22 cellular contexts compared by ENCODE assay signal in the genomic region with DNA sequence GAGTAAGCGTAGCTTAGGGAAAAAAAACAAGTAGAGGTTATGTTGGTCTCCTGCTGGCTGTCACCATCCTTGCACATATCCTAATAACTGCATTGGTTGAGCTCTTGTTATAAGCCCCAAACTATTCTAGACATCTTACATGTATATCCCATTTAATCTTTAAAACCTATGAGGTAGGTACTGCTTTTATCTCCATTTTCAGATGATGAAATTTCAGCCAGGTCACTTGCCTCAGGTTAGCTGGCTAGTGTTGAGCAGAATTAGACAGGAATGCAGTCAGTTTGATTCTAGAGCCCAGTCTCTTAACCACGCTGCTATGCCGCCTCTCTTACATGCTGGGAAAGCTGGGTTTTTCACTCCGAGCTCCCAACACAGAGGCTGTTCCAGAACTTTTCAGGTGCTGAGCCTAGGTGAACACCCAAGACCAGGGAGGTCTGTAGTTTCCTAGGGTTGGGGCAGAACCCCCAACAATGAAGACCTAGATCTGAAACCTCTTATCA.
DNase-seq lines count a peak whose midpoint lies in the region; ATAC-seq and TF ChIP-seq lines count a peak whose summit lies in the region.
"Had no signal": no experiment of that assay in that cellular context is flagged by ENCODE, and none has a peak within 500 bp of the region (broad histone marks: within the 10 kb centered on the region; RNA-seq: fewer than 3 reads in every experiment).

No MANE protein-coding gene starts in this region.

- H3K9me3 ChIP-seq in T-helper 17 cell (ENCODE audit: control insufficient read depth, low read length, poor library complexity, severe bottlenecking), result no peaks in the 10 kb centered on the region
- no peaks in the 10 kb centered on the region for H3K9me3 ChIP-seq in smooth muscle cell (replicated peaks; ENCODE audit: low read depth)
- H3K9me3 ChIP-seq: A549; BE2C; BLaER1 treated with 17β-estradiol and CSF1 and Interleukin-3, amounts not matched to agents 10 nM and 100 nM had no signal

- H3K4me3 Mint-ChIP-seq in T-helper 17 cell (no peak overlapping the region), endothelial cell (ENCODE audit: unreplicated experiment) (no peak overlapping the region)
- H3K4me3 Mint-ChIP-seq in natural killer cell treated with Interleukin-12 subunit alpha and Interleukin-12 subunit beta and Interleukin-15 and Interleukin-18, amount 100 ng/mL, for 72 hours, result no peak overlapping the region
- H3K4me3 Mint-ChIP-seq: CD14-positive monocyte; CD4-positive, alpha-beta T cell; CD8-positive, alpha-beta memory T cell; GM23338; H9 had no signal

- no peaks in the 10 kb centered on the region for H3K27me3 ChIP-seq in smooth muscle cell (ENCODE audit: low read depth)
- H3K27me3 ChIP-seq: BE2C; BLaER1 treated with 17β-estradiol and CSF1 and Interleukin-3, amounts not matched to agents 10 nM and 100 nM had no signal

- no peaks in the 10 kb centered on the region for H3K79me2 ChIP-seq in smooth muscle cell (ENCODE audit: low read depth)

- no peaks in the 10 kb centered on the region for H4K20me1 ChIP-seq in smooth muscle cell (ENCODE audit: low read depth)

- TF ChIP-seq CTCF in endothelial cell (IDR thresholded peaks at IDR 0.05; ENCODE audit: unreplicated experiment) (no peak), smooth muscle cell (IDR thresholded peaks at IDR 0.05; ENCODE audit: borderline replicate concordance, insufficient read depth, poor library complexity, severe bottlenecking) (no peak)

- no peak overlapping the region for H3K4me2 ChIP-seq in smooth muscle cell
- H3K4me2 ChIP-seq: A549; BLaER1 treated with 17β-estradiol and CSF1 and Interleukin-3, amounts not matched to agents 10 nM and 100 nM; GM23338 had no signal

- ATAC-seq in T-helper 17 cell (no peak), GM21737 (IDR thresholded peaks at IDR 0.05; ENCODE audit: unreplicated experiment) (no peak)
- ATAC-seq in natural killer cell treated with Interleukin-12 subunit alpha and Interleukin-12 subunit beta and Interleukin-15 and Interleukin-18, amount 100 ng/mL, for 72 hours, result no peak
- ATAC-seq: A549, GM23338, HCT116 had no signal

- no peaks in the 10 kb centered on the region for H3K36me3 ChIP-seq in smooth muscle cell (ENCODE audit: low read depth)
- H3K36me3 ChIP-seq: BE2C had no signal

- DNase-seq in T-helper 17 cell (no peak), endothelial cell (ENCODE audit: low spot score) (no peak), smooth muscle cell (lab: John Stamatoyannopoulos, UW; ENCODE audit: unreplicated experiment) (no peak), GM19240 (ENCODE audit: insufficient read length, low spot score) (no peak), NCI-H2196 (lab: John Stamatoyannopoulos, UW; ENCODE audit: unreplicated experiment) (no peak)
- no peak for DNase-seq in natural killer cell treated with Interleukin-12 subunit alpha and Interleukin-12 subunit beta and Interleukin-15 and Interleukin-18, amount 100 ng/mL, for 72 hours (ENCODE audit: low spot score)
- DNase-seq: 8988T; ACHN; AML-193; BE2C; CD4-positive, alpha-beta T cell; CD8-positive, alpha-beta memory T cell; DMS 273 treated with DMSO at 0.1 percent for 48 hours; DMS53; DMS79 treated with DMSO at 0.1 percent for 48 hours; H9 had no signal

- 85% methylated on average over 4 of the region's 4 CpGs for WGBS in smooth muscle cell (ENCODE audit: low lambda C conversion rate)

- H3K27me3 Mint-ChIP-seq in T-helper 17 cell (no peaks in the 10 kb centered on the region), endothelial cell (ENCODE audit: unreplicated experiment) (no peaks in the 10 kb centered on the region)
- H3K27me3 Mint-ChIP-seq in natural killer cell treated with Interleukin-12 subunit alpha and Interleukin-12 subunit beta and Interleukin-15 and Interleukin-18, amount 100 ng/mL, for 72 hours, result no peaks in the 10 kb centered on the region
- H3K27me3 Mint-ChIP-seq: CD4-positive, alpha-beta T cell; CD8-positive, alpha-beta memory T cell had no signal

- peaks cover 10% of the 10 kb centered on the region for H3F3A ChIP-seq in smooth muscle cell (ENCODE audit: low read depth)

- peak overlapping the region; percentile 82 for H3K27ac ChIP-seq in smooth muscle cell (ENCODE audit: low read depth)
- H3K27ac ChIP-seq: A549; BLaER1 treated with 17β-estradiol and CSF1 and Interleukin-3, amounts not matched to agents 10 nM and 100 nM had no signal

- peaks cover 22% of the 10 kb centered on the region for H3K4me1 ChIP-seq in smooth muscle cell (ENCODE audit: low read depth)

- H3K9ac ChIP-seq in smooth muscle cell (ENCODE audit: low read depth), result no peak overlapping the region
- H3K9ac ChIP-seq: BLaER1 treated with 17β-estradiol and CSF1 and Interleukin-3, amounts not matched to agents 10 nM and 100 nM had no signal

- H3K4me1 Mint-ChIP-seq in T-helper 17 cell, result peaks cover 11% of the 10 kb centered on the region
- H3K4me1 Mint-ChIP-seq in endothelial cell (ENCODE audit: unreplicated experiment), result peaks cover 9% of the 10 kb centered on the region
- H3K4me1 Mint-ChIP-seq in natural killer cell treated with Interleukin-12 subunit alpha and Interleukin-12 subunit beta and Interleukin-15 and Interleukin-18, amount 100 ng/mL, for 72 hours (ENCODE audit: low read depth in 2 of 2), result peaks cover 4 to 6% of the 10 kb centered on the region in 2 donors
- H3K4me1 Mint-ChIP-seq: CD14-positive monocyte had no signal

- H3K36me3 Mint-ChIP-seq in T-helper 17 cell (ENCODE audit: low read depth) (peaks cover 14% of the 10 kb centered on the region), endothelial cell (ENCODE audit: low read depth, unreplicated experiment) (peaks cover 7% of the 10 kb centered on the region)
- peaks cover 10% of the 10 kb centered on the region for H3K36me3 Mint-ChIP-seq in natural killer cell treated with Interleukin-12 subunit alpha and Interleukin-12 subunit beta and Interleukin-15 and Interleukin-18, amount 100 ng/mL, for 72 hours

- H3K27ac Mint-ChIP-seq in T-helper 17 cell, result peak overlapping the region; percentile 21
- peak overlapping the region; percentile 53 for H3K27ac Mint-ChIP-seq in endothelial cell (ENCODE audit: unreplicated experiment)
- H3K27ac Mint-ChIP-seq in natural killer cell treated with Interleukin-12 subunit alpha and Interleukin-12 subunit beta and Interleukin-15 and Interleukin-18, amount 100 ng/mL, for 72 hours, result no peak overlapping the region
- H3K27ac Mint-ChIP-seq: CD14-positive monocyte; CD4-positive, alpha-beta T cell; GM23338; H9 had no signal

- H3K9me3 Mint-ChIP-seq in endothelial cell (ENCODE audit: unreplicated experiment), result no peaks in the 10 kb centered on the region
- H3K9me3 Mint-ChIP-seq in natural killer cell treated with Interleukin-12 subunit alpha and Interleukin-12 subunit beta and Interleukin-15 and Interleukin-18, amount 100 ng/mL, for 72 hours, result no peaks in the 10 kb centered on the region
- H3K9me3 Mint-ChIP-seq: CD14-positive monocyte; CD4-positive, alpha-beta T cell; CD8-positive, alpha-beta memory T cell; GM23338; H9 had no signal

- H2AFZ ChIP-seq in smooth muscle cell (ENCODE audit: low read depth), result no peak overlapping the region
- H2AFZ ChIP-seq: GM23338 had no signal

- H3K4me3 ChIP-seq in smooth muscle cell, result no peak overlapping the region
- H3K4me3 ChIP-seq: A549; BLaER1 treated with 17β-estradiol and CSF1 and Interleukin-3, amounts not matched to agents 10 nM and 100 nM; GM23338 had no signal

Comparison
In these comparisons a context has a peak if more than half of its experiments do, and no peak if none do; other contexts are left out.
1. H3K27ac Mint-ChIP-seq: peak in T-helper 17 cell (single experiment) and endothelial cell (single experiment); none in natural killer cell treated with Interleukin-12 subunit alpha and Interleukin-12 subunit beta and Interleukin-15 and Interleukin-18, amount 100 ng/mL, for 72 hours (0 of 2).